ENCODE assay signal across 22 cellular contexts in genomic region chr1:182610606-182611194, GRCh38. TPM values are rescaled to one million over a fixed set of nuclear protein-coding genes. Genes with fewer than 3 reads are reported as not detected.
DNase-seq lines count a peak whose midpoint lies in the region; ATAC-seq, FAIRE-seq and TF ChIP-seq lines count a peak whose summit lies in the region.
"Had no signal": no experiment of that assay in that cellular context is flagged by ENCODE, and none has a peak within 500 bp of the region (broad histone marks: within the 10 kb centered on the region; RNA-seq: fewer than 3 reads in every experiment).

No MANE protein-coding gene starts in this region.

- peak overlapping the region; percentile 54 for H2AK5ac ChIP-seq in mesendoderm (ENCODE audit: low read length)

- no peak overlapping the region for H3K4me3 ChIP-seq in SJCRH30
- no peak overlapping the region for H3K4me3 ChIP-seq in mesendoderm (ENCODE audit: low read length)
- H3K4me3 ChIP-seq: tibial nerve had no signal

- no peak overlapping the region for H4K8ac ChIP-seq in mesendoderm (ENCODE audit: low read depth, low read length)

- H3K27ac ChIP-seq in SJCRH30: peak overlapping the region; percentile 88
- H3K27ac ChIP-seq in mesendoderm (ENCODE audit: low read depth, low read length): no peak overlapping the region
- H3K27ac ChIP-seq: C4-2B, foreskin keratinocyte, tibial nerve had no signal

- H3K18ac ChIP-seq in mesendoderm (ENCODE audit: low read length): peak overlapping the region; percentile 92

- H3K79me1 ChIP-seq in mesendoderm (ENCODE audit: low read length): no peaks in the 10 kb centered on the region

- H3K9ac ChIP-seq in mesendoderm (ENCODE audit: low read length): no peak overlapping the region
- H3K9ac ChIP-seq: SK-N-SH had no signal

- H3K4me1 ChIP-seq in SJCRH30 (peaks cover 64% of the 10 kb centered on the region), mesendoderm (ENCODE audit: control insufficient read depth, low read depth, low read length) (peaks cover 17% of the 10 kb centered on the region)

- no peaks in the 10 kb centered on the region for H3K79me2 ChIP-seq in mesendoderm (ENCODE audit: control insufficient read depth, insufficient read depth, low read length)

- no peak for TF ChIP-seq POLR2A in H54 (IDR thresholded peaks at IDR 0.05; ENCODE audit: low read depth, low read length)

- H2BK15ac ChIP-seq in mesendoderm (replicated peaks; ENCODE audit: low read depth): no peak overlapping the region

- peak; percentile 45 for DNase-seq in activated CD8-positive, alpha-beta memory T cell treated with anti-CD3 and anti-CD28 coated beads, Interleukin-2, amount 50 U/mL, for 48 hours
- DNase-seq in activated CD8-positive, alpha-beta memory T cell treated with anti-CD3 and anti-CD28 coated beads, Interleukin-2, amount 50 U/mL, for 4 hours: no peak
- DNase-seq in SJCRH30 (peak; percentile 69 to 73), mesendoderm (no peak), G401 (ENCODE audit: low spot score) (no peak), NCI-H446 treated with DMSO at 0.1 percent for 48 hours (lab: John Stamatoyannopoulos, UW) (no peak), H54 (ENCODE audit: insufficient read length, low spot score) (no peak)
- DNase-seq: activated CD4-positive, alpha-beta T cell treated with anti-CD3 and anti-CD28 coated beads, Interleukin-2, amount 10 ng/mL, durations not matched to agents 7 days and 5 days; activated CD8-positive, alpha-beta memory T cell treated with anti-CD3 and anti-CD28 coated beads, Interleukin-2, amount 10 ng/mL, durations not matched to agents 7 days and 5 days; Calu3; foreskin keratinocyte; islet precursor cell; Karpas-422; MV-4-11; NCI-H2029 treated with DMSO at 0.1 percent for 48 hours; NCI-H510A; RPMI8226; SK-N-SH; stimulated activated CD4-positive, alpha-beta T cell treated with anti-CD3 and anti-CD28 coated beads, Interleukin-4, amount 100 ng/mL, for 24 hours had no signal

- no peak overlapping the region for H3K4ac ChIP-seq in mesendoderm (ENCODE audit: low read depth, low read length)

- no peak overlapping the region for H4K5ac ChIP-seq in mesendoderm (ENCODE audit: low read length)

- peak overlapping the region; percentile 69 for H3K56ac ChIP-seq in mesendoderm (ENCODE audit: low read length)

- no peak overlapping the region for H3K4me2 ChIP-seq in mesendoderm (ENCODE audit: low read length)
- H3K4me2 ChIP-seq: SK-N-SH had no signal

- no peak for ATAC-seq in HG03025 (IDR thresholded peaks at IDR 0.05; ENCODE audit: low FRiP score, unreplicated experiment)
- ATAC-seq: activated CD8-positive, alpha-beta memory T cell treated with anti-CD3 and anti-CD28 coated beads, Interleukin-2, amount 10 ng/mL, durations not matched to agents 7 days and 5 days; foreskin keratinocyte had no signal

- H3K27me3 ChIP-seq in SJCRH30 (no peaks in the 10 kb centered on the region), mesendoderm (ENCODE audit: insufficient read depth, low read length, poor library complexity) (no peaks in the 10 kb centered on the region)
- H3K27me3 ChIP-seq: tibial nerve had no signal

- peak overlapping the region; percentile 10 for H2BK120ac ChIP-seq in mesendoderm (ENCODE audit: low read depth, low read length)

- H2BK5ac ChIP-seq in mesendoderm (ENCODE audit: low read length): peak overlapping the region; percentile 5

- in situ Hi-C loops in G401 (cut with HindIII; ENCODE audit: low sequenced_read_pairs): no loop called here

- H3K23ac ChIP-seq in mesendoderm (ENCODE audit: low read length): no peak overlapping the region

- no peaks in the 10 kb centered on the region for H3K9me3 ChIP-seq in SJCRH30 (replicated peaks)
- H3K9me3 ChIP-seq: SK-N-SH, tibial nerve had no signal

- no CpG with 5 or more reads among the region's 6 CpGs for WGBS in mesendoderm (ENCODE audit: extremely low coverage, insufficient coverage, low lambda C conversion rate)

- no peak for FAIRE-seq in H54 (lab: Jason Lieb, UNC)

- no peaks in the 10 kb centered on the region for H3K36me3 ChIP-seq in SJCRH30
- no peaks in the 10 kb centered on the region for H3K36me3 ChIP-seq in mesendoderm (ENCODE audit: control insufficient read depth, insufficient read depth, low read length)
- H3K36me3 ChIP-seq: tibial nerve had no signal

RNA-seq across cellular contexts. Expression of gene RGS16, which starts 6.5 kb away (rescaled TPM):
- total RNA-seq in SJCRH30 (2014; rRNA removed; shearing (Covaris generic)): 96.7 and 101 TPM in 2 replicates
- polyA plus RNA-seq in mesendoderm (2013, experiment 1 of 2): 44.1 TPM
- 42.9 TPM for polyA plus RNA-seq in mesendoderm (2013, experiment 2 of 2)
- not detected in 2 replicates for total RNA-seq in G401 (2014; rRNA removed; shearing (Covaris generic))

RNA-seq across cellular contexts. Expression of gene RNASEL, which starts 21.6 kb away (rescaled TPM):
- 1.2 and 1.5 TPM in 2 replicates for total RNA-seq in SJCRH30 (2014; rRNA removed; shearing (Covaris generic))
- polyA plus RNA-seq in mesendoderm (2013, experiment 1 of 2): 0.62 TPM
- 0.64 TPM for polyA plus RNA-seq in mesendoderm (2013, experiment 2 of 2)
- total RNA-seq in G401 (2014; rRNA removed; shearing (Covaris generic)): not detected in 2 replicates
- polyA plus RNA-seq: SK-N-SH had no signal

Comparison
In these comparisons a context has a peak if more than half of its experiments do, and no peak if none do; other contexts are left out.
1. DNase-seq: peak in activated CD8-positive, alpha-beta memory T cell treated with anti-CD3 and anti-CD28 coated beads, Interleukin-2, amount 50 U/mL, for 48 hours (single experiment) and SJCRH30 (2 of 2); none in activated CD8-positive, alpha-beta memory T cell treated with anti-CD3 and anti-CD28 coated beads, Interleukin-2, amount 50 U/mL, for 4 hours (single experiment), mesendoderm (single experiment), G401 (single experiment), NCI-H446 treated with DMSO at 0.1 percent for 48 hours (single experiment) and H54 (single experiment).
2. RNA of gene RGS16, which starts 6.5 kb away (total RNA-seq): 96.7 to 101 TPM in SJCRH30; not detected in G401; every median in the first group is over 10 times any median in the second.